In genomic region chr19:36182612-36183454, GRCh38 we compare ENCODE assay signal across 1 cellular context.
TF ChIP-seq lines count a peak whose summit lies in the region.

No MANE protein-coding gene starts in this region.

TF ChIP-seq in A549, 52 proteins besides CTCF, POLR2A, EP300 and RAD21 (continued from another document):
- no peak for TF ChIP-seq HMGXB4 (CRISPR knock-in tag; IDR thresholded peaks at IDR 0.05; ENCODE audit: borderline replicate concordance)
TF ChIP-seq in A549: peak in this region for 0.
